ENCODE assay signal across 18 cellular contexts in the genomic region with DNA sequence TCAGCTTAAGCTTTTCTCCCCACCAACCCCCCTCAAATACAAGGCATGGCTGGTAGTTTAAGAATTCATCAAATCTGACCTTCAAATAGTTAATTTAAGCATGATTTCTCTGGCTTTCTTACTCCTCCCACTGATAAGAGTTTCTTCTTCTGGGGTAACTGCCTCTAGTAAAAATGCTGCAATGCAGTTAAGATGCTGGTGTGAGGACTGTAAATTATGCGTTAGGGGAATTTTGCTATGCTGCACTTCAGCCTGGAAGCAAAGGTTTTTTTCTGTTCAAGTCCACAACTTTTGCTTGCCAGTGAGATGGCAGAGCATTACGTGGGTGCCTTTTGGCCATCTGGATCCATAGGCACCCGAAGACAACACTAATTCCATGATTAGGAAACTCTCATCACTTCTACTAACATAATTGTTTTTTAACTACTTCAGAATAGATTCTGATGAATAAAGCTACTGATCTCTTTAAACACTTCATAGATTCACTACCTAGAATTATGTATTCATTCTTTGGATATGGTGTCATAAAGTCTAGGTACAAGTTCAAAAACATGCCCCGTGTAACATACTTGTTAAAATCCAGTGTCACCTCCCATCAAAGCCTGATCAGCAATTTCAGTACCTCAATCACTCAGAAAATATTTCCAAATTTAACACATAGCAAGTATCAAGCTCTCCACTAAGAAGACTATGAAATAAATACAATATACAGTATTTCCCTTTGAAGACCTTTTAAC. TPM values are rescaled to one million over a fixed set of nuclear protein-coding genes. Genes with fewer than 3 reads are reported as not detected.
DNase-seq lines count a peak whose midpoint lies in the region; ATAC-seq, FAIRE-seq and TF ChIP-seq lines count a peak whose summit lies in the region.
"Had no signal": no experiment of that assay in that cellular context is flagged by ENCODE, and none has a peak within 500 bp of the region (broad histone marks: within the 10 kb centered on the region; RNA-seq: fewer than 3 reads in every experiment).

No MANE protein-coding gene starts in this region.

- H3K56ac ChIP-seq in mesendoderm (ENCODE audit: low read length): no peak overlapping the region

- no CpG with 5 or more reads among the region's 4 CpGs for WGBS in mesendoderm (ENCODE audit: extremely low coverage, insufficient coverage, low lambda C conversion rate)
- WGBS in trophoblast cell (ENCODE audit: extremely low coverage, insufficient coverage, insufficient read length): no CpG with 5 or more reads among the region's 4 CpGs

- ATAC-seq in GM18858 (IDR thresholded peaks at IDR 0.05; ENCODE audit: unreplicated experiment): no peak
- no peak for ATAC-seq in HG02571 (IDR thresholded peaks at IDR 0.05; ENCODE audit: unreplicated experiment)
- ATAC-seq: CD8-positive, alpha-beta T cell had no signal

- H3K4me1 ChIP-seq in Loucy (ENCODE audit: insufficient read depth, low read length, poor library complexity, severe bottlenecking) (peaks cover 25% of the 10 kb centered on the region), mesendoderm (ENCODE audit: control insufficient read depth, low read depth, low read length) (peaks cover 2% of the 10 kb centered on the region), trophoblast cell (ENCODE audit: control insufficient read depth in 1 of 2, insufficient read depth in 2 of 2, low read length in 2 of 2) (peaks cover 3 to 5% of the 10 kb centered on the region in 2 experiments)
- H3K4me1 ChIP-seq: BLaER1 had no signal

- H3K4me3 ChIP-seq in Loucy (ENCODE audit: low read length, poor library complexity, severe bottlenecking) (no peak overlapping the region), mesendoderm (ENCODE audit: low read length) (no peak overlapping the region), trophoblast cell (ENCODE audit: low read depth, low read length) (no peak overlapping the region)
- H3K4me3 ChIP-seq: BLaER1, GM12878, GM23248 had no signal

- no peaks in the 10 kb centered on the region for H3F3A ChIP-seq in Loucy (ENCODE audit: low read depth)

- H3K23ac ChIP-seq in mesendoderm (ENCODE audit: low read length) (no peak overlapping the region), trophoblast cell (ENCODE audit: low read length) (no peak overlapping the region)

- no peak overlapping the region for H4K12ac ChIP-seq in trophoblast cell (ENCODE audit: low read depth, low read length)

- no peak overlapping the region for H2BK12ac ChIP-seq in trophoblast cell (ENCODE audit: low read length)

- H4K8ac ChIP-seq in mesendoderm (ENCODE audit: low read depth, low read length): no peak overlapping the region
- no peak overlapping the region for H4K8ac ChIP-seq in trophoblast cell (ENCODE audit: low read depth, low read length)

- no peak overlapping the region for H2BK15ac ChIP-seq in mesendoderm (replicated peaks; ENCODE audit: low read depth)

- H3K4ac ChIP-seq in mesendoderm (ENCODE audit: low read depth, low read length) (no peak overlapping the region), trophoblast cell (ENCODE audit: low read depth, low read length) (peak overlapping the region; percentile 41)

- H3K27ac ChIP-seq in mesendoderm (ENCODE audit: low read depth, low read length) (no peak overlapping the region), trophoblast cell (ENCODE audit: low read depth, low read length) (no peak overlapping the region)
- H3K27ac ChIP-seq: BLaER1, C4-2B, GM23248 had no signal

- no peaks in the 10 kb centered on the region for H3K27me3 ChIP-seq in Loucy (ENCODE audit: insufficient read depth, low read length, poor library complexity, severe bottlenecking)
- H3K27me3 ChIP-seq in mesendoderm (ENCODE audit: insufficient read depth, low read length, poor library complexity): no peaks in the 10 kb centered on the region
- no peaks in the 10 kb centered on the region for H3K27me3 ChIP-seq in trophoblast cell (ENCODE audit: insufficient read depth, low read length)
- H3K27me3 ChIP-seq: BLaER1 had no signal

- H4K5ac ChIP-seq in mesendoderm (ENCODE audit: low read length): peak overlapping the region; percentile 52

- H3K79me1 ChIP-seq in mesendoderm (ENCODE audit: low read length) (no peaks in the 10 kb centered on the region), trophoblast cell (ENCODE audit: low read length) (peaks cover 2% of the 10 kb centered on the region)

- peak; percentile 72 for FAIRE-seq in D721Med (lab: Jason Lieb, UNC)
- FAIRE-seq: GM18507, H1 had no signal

- TF ChIP-seq CTCF in D721Med (IDR thresholded peaks at IDR 0.05; ENCODE audit: insufficient read depth, missing control alignments): no peak
- TF ChIP-seq CTCF in Loucy (conservative IDR thresholded peaks at IDR 0.05; ENCODE audit: low read length): no peak

- H3K4me2 ChIP-seq in Loucy (ENCODE audit: low read depth, low read length, poor library complexity, severe bottlenecking) (no peak overlapping the region), mesendoderm (ENCODE audit: low read length) (no peak overlapping the region), trophoblast cell (ENCODE audit: low read length) (no peak overlapping the region)
- H3K4me2 ChIP-seq: BLaER1 had no signal

- no peaks in the 10 kb centered on the region for H3K9me2 ChIP-seq in Loucy (replicated peaks; ENCODE audit: low read depth, low read length)

- no peak overlapping the region for H3K18ac ChIP-seq in mesendoderm (ENCODE audit: low read length)
- no peak overlapping the region for H3K18ac ChIP-seq in trophoblast cell (ENCODE audit: low read length)

- H3K14ac ChIP-seq in trophoblast cell (ENCODE audit: low read length): no peak overlapping the region

- H3K36me3 ChIP-seq in Loucy (ENCODE audit: insufficient read depth, low read length) (no peaks in the 10 kb centered on the region), mesendoderm (ENCODE audit: control insufficient read depth, insufficient read depth, low read length) (no peaks in the 10 kb centered on the region), trophoblast cell (ENCODE audit: control insufficient read depth in 1 of 2, insufficient read depth in 2 of 2, low read length in 2 of 2) (no peaks in the 10 kb centered on the region)
- H3K36me3 ChIP-seq: BLaER1 had no signal

- H3K9me3 ChIP-seq in Loucy (ENCODE audit: insufficient read depth, low read depth, low read length): no peaks in the 10 kb centered on the region
- H3K9me3 ChIP-seq in trophoblast cell (ENCODE audit: insufficient read depth, low read depth, low read length): no peaks in the 10 kb centered on the region

- no peak overlapping the region for H2BK5ac ChIP-seq in mesendoderm (ENCODE audit: low read length)
- H2BK5ac ChIP-seq in trophoblast cell (ENCODE audit: low read depth, low read length, poor library complexity): no peak overlapping the region

- H2AFZ ChIP-seq in Loucy (ENCODE audit: low read length) (peak overlapping the region; percentile 8; the same call in 1 of the 2 replicates), trophoblast cell (ENCODE audit: insufficient read depth, low read length, poor library complexity) (no peak overlapping the region)
- H2AFZ ChIP-seq: GM23248 had no signal

- H2BK120ac ChIP-seq in mesendoderm (ENCODE audit: low read depth, low read length): no peak overlapping the region
- no peak overlapping the region for H2BK120ac ChIP-seq in trophoblast cell (ENCODE audit: insufficient read depth, low read length, poor library complexity)

- no peak overlapping the region for H4K91ac ChIP-seq in trophoblast cell (ENCODE audit: low read depth, low read length)

- no peaks in the 10 kb centered on the region for H4K20me1 ChIP-seq in Loucy (ENCODE audit: insufficient read depth, low read length, poor library complexity, severe bottlenecking)
- H4K20me1 ChIP-seq: BLaER1 had no signal

- no peak for DNase-seq in D721Med (ENCODE audit: insufficient read length, low spot score)
- no peak for DNase-seq in mesendoderm
- peak; percentile 69 to 85 for DNase-seq in trophoblast cell
- DNase-seq in activated effector memory CD4-positive, alpha-beta T cell treated with anti-CD3 and anti-CD28 coated beads, Interleukin-2, amount 50 U/mL, for 16 hours: no peak
- DNase-seq: CD8-positive, alpha-beta T cell; DMS 273 treated with DMSO at 0.1 percent for 48 hours; DMS79; EL; GDM1; GM23248 had no signal

- H3K79me2 ChIP-seq in Loucy (ENCODE audit: insufficient read depth, low read length): no peaks in the 10 kb centered on the region
- H3K79me2 ChIP-seq in mesendoderm (ENCODE audit: control insufficient read depth, insufficient read depth, low read length): no peaks in the 10 kb centered on the region
- H3K79me2 ChIP-seq in trophoblast cell (ENCODE audit: control insufficient read depth, insufficient read depth, low read length, poor library complexity): no peaks in the 10 kb centered on the region

- H3K9ac ChIP-seq in Loucy (ENCODE audit: low read depth, low read length, poor library complexity, severe bottlenecking): peak overlapping the region; percentile 23
- H3K9ac ChIP-seq in mesendoderm (ENCODE audit: low read length): no peak overlapping the region
- no peak overlapping the region for H3K9ac ChIP-seq in trophoblast cell (ENCODE audit: low read length)
- H3K9ac ChIP-seq: BLaER1, GM23248 had no signal

- H2AK5ac ChIP-seq in mesendoderm (ENCODE audit: low read length): no peak overlapping the region
- no peak overlapping the region for H2AK5ac ChIP-seq in trophoblast cell (ENCODE audit: low read length)

RNA-seq across cellular contexts. Expression of a gene that starts 8.8 kb away (rescaled TPM):
- 15.1 TPM for polyA plus RNA-seq in mesendoderm (2013, experiment 1 of 2)
- polyA plus RNA-seq in mesendoderm (2013, experiment 2 of 2): 16.4 TPM
- polyA plus RNA-seq in trophoblast cell (2013): 69.5 and 72.9 TPM in 2 replicates

Comparison
In these comparisons a context has a peak if more than half of its experiments do, and no peak if none do; other contexts are left out.
1. DNase-seq: peak in trophoblast cell (2 of 2); none in D721Med (single experiment), mesendoderm (single experiment) and activated effector memory CD4-positive, alpha-beta T cell treated with anti-CD3 and anti-CD28 coated beads, Interleukin-2, amount 50 U/mL, for 16 hours (single experiment).